14 cellular contexts compared by ENCODE assay signal in the genomic region with DNA sequence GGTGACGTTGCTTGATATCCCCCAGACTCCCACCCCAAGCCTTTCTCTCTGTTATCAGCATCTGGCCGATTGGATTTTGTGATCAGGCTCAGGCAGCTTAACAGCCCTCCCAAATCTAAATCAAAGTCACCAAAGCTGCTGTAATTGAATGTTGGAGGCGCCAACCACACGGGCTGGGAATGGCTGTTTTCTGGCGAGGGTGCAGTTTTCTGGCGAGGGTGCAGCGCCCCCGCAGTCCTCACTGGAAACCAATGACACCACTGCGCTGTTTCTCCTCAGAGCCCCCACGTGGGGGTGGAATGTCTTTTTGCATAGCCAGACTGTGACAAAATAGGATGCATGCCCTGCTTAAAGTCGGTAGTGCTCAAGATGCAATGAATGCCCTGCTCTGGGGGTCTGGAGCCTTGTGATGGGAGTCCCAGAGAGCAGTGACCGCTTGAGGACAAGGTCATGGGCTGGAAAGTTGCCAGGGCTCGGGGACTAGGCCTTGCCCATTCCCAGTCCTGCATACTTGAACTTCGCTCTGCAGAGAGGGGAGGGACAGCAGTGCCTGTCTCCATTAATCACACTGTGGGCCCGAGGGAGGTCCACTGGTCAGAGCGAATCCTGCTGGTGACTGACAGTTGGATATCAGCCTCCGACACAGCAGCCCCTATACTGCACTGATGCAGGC.
DNase-seq lines count a peak whose midpoint lies in the region; ATAC-seq, FAIRE-seq and TF ChIP-seq lines count a peak whose summit lies in the region.
"Had no signal": no experiment of that assay in that cellular context is flagged by ENCODE, and none has a peak within 500 bp of the region (broad histone marks: within the 10 kb centered on the region; RNA-seq: fewer than 3 reads in every experiment).

No MANE protein-coding gene starts in this region.

- no peaks in the 10 kb centered on the region for H3K9me3 Mint-ChIP-seq in activated B cell treated with CpG ODN at 0.5 μM for 24 hours
- no peaks in the 10 kb centered on the region for H3K9me3 Mint-ChIP-seq in activated naive CD4-positive, alpha-beta T cell treated with anti-CD3 and anti-CD28 coated beads, Interleukin-2, amount 10 ng/mL, durations not matched to agents 7 days and 5 days
- H3K9me3 Mint-ChIP-seq: naive thymus-derived CD8-positive, alpha-beta T cell had no signal

- no peaks in the 10 kb centered on the region for H3K9me3 ChIP-seq in HepG2 (ENCODE audit: low read length)
- no peaks in the 10 kb centered on the region for H3K9me3 ChIP-seq in stomach
- H3K9me3 ChIP-seq: body of pancreas had no signal

- in situ Hi-C loops in HepG2 (cut with HindIII; ENCODE audit: extremely low pct_ligation_motif_present, low pct_unique_long_range_greater_than_20kb): no loop called here

- no peaks in the 10 kb centered on the region for H3K27me3 Mint-ChIP-seq in activated B cell treated with CpG ODN at 0.5 μM for 24 hours
- H3K27me3 Mint-ChIP-seq in activated naive CD4-positive, alpha-beta T cell treated with anti-CD3 and anti-CD28 coated beads, Interleukin-2, amount 10 ng/mL, durations not matched to agents 7 days and 5 days: no peaks in the 10 kb centered on the region
- H3K27me3 Mint-ChIP-seq: naive thymus-derived CD8-positive, alpha-beta T cell had no signal

- no peak overlapping the region for H2AFZ ChIP-seq in HepG2 (ENCODE audit: low read length)
- H2AFZ ChIP-seq: PC-9 had no signal

- no peaks in the 10 kb centered on the region for H3K79me2 ChIP-seq in HepG2 (ENCODE audit: insufficient read depth, low read length)

- ATAC-seq in activated CD4-positive, CD25-positive, alpha-beta regulatory T cell treated with anti-CD3 and anti-CD28 coated beads, Interleukin-2, amount 50 U/mL, for 24 hours: no peak
- ATAC-seq in activated B cell treated with CpG ODN at 0.5 μM for 24 hours (ENCODE audit: low read depth) (no peak), HepG2 (peak; percentile 94)
- ATAC-seq: body of pancreas; left colon; naive thymus-derived CD8-positive, alpha-beta T cell had no signal

- H3K27ac ChIP-seq in HepG2 (ENCODE audit: extremely low read length, insufficient read depth, low read length) (no peak overlapping the region), stomach (no peak overlapping the region)
- H3K27ac ChIP-seq: 22Rv1, body of pancreas, PC-9 had no signal

- H3K4me1 Mint-ChIP-seq in activated B cell treated with CpG ODN at 0.5 μM for 24 hours: no peaks in the 10 kb centered on the region
- no peaks in the 10 kb centered on the region for H3K4me1 Mint-ChIP-seq in activated naive CD4-positive, alpha-beta T cell treated with anti-CD3 and anti-CD28 coated beads, Interleukin-2, amount 10 ng/mL, durations not matched to agents 7 days and 5 days

- H3K9ac ChIP-seq in HepG2 (ENCODE audit: insufficient read depth, low read depth, low read length): no peak overlapping the region

- H3K36me3 Mint-ChIP-seq in activated B cell treated with CpG ODN at 0.5 μM for 24 hours (ENCODE audit: low read depth): no peaks in the 10 kb centered on the region
- H3K36me3 Mint-ChIP-seq in activated naive CD4-positive, alpha-beta T cell treated with anti-CD3 and anti-CD28 coated beads, Interleukin-2, amount 10 ng/mL, durations not matched to agents 7 days and 5 days: no peaks in the 10 kb centered on the region
- H3K36me3 Mint-ChIP-seq: naive thymus-derived CD8-positive, alpha-beta T cell had no signal

- peaks cover 27% of the 10 kb centered on the region for H3K4me1 ChIP-seq in HepG2 (ENCODE audit: insufficient read depth, low read length)
- no peaks in the 10 kb centered on the region for H3K4me1 ChIP-seq in stomach
- H3K4me1 ChIP-seq: body of pancreas had no signal

- 23% methylated on average over 7 of the region's 17 CpGs for WGBS in HepG2 (ENCODE audit: low lambda C conversion rate)
- WGBS in stomach, 5 donors: 56 to 63% (median 62%) methylated on average over 14 to 17 of the region's 17 CpGs

- POLR2A ChIA-PET in activated B cell treated with CpG ODN at 0.5 μM for 24 hours (lab: Charles Lee) (no interaction called here), HepG2 (lab: Yijun Ruan, JAX) (no interaction called here)

- FAIRE-seq in HepG2 (lab: Jason Lieb, UNC): peak; percentile 94

- no TSS peak for BruUV-seq in HepG2 (replicated peaks; lab: Mats Ljungman, UMichigan)

- no peaks in the 10 kb centered on the region for H4K20me1 ChIP-seq in HepG2 (ENCODE audit: insufficient read depth, low read length)

- CTCF ChIA-PET in activated B cell treated with CpG ODN at 0.5 μM for 24 hours (lab: Charles Lee) (no interaction called here), HepG2 (lab: Yijun Ruan, JAX; ENCODE audit: low intra/inter-chr PET ratio, low total read pairs) (no interaction called here)
- CTCF ChIA-PET in activated naive CD4-positive, alpha-beta T cell treated with anti-CD3 and anti-CD28 coated beads, Interleukin-2, amount 10 ng/mL, durations not matched to agents 7 days and 5 days (lab: Charles Lee): no interaction called here

- no peak overlapping the region for H3K27ac Mint-ChIP-seq in activated B cell treated with CpG ODN at 0.5 μM for 24 hours
- no peak overlapping the region for H3K27ac Mint-ChIP-seq in activated naive CD4-positive, alpha-beta T cell treated with anti-CD3 and anti-CD28 coated beads, Interleukin-2, amount 10 ng/mL, durations not matched to agents 7 days and 5 days
- H3K27ac Mint-ChIP-seq: naive thymus-derived CD8-positive, alpha-beta T cell had no signal

- no peak overlapping the region for H3K4me3 Mint-ChIP-seq in activated B cell treated with CpG ODN at 0.5 μM for 24 hours
- no peak overlapping the region for H3K4me3 Mint-ChIP-seq in activated naive CD4-positive, alpha-beta T cell treated with anti-CD3 and anti-CD28 coated beads, Interleukin-2, amount 10 ng/mL, durations not matched to agents 7 days and 5 days
- H3K4me3 Mint-ChIP-seq: naive thymus-derived CD8-positive, alpha-beta T cell had no signal

- 0 out of 2 replicates have a peak, but pooled peaks have one; percentile 8 for TF ChIP-seq RAD21 in HepG2 (CRISPR knock-in tag; IDR thresholded peaks at IDR 0.05)

- peak; percentile 7 for DNase-seq in activated CD4-positive, CD25-positive, alpha-beta regulatory T cell treated with anti-CD3 and anti-CD28 coated beads, Interleukin-2, amount 50 U/mL, for 72 hours
- DNase-seq in activated B cell treated with CpG ODN at 0.5 μM for 24 hours (peak; percentile 11), HepG2 (ENCODE audit: low spot score) (peak; percentile 93), stomach (peak; percentile 24), medulla oblongata (ENCODE audit: extremely low spot score) (no peak), NCI-H187 treated with DMSO at 0.1 percent for 48 hours (lab: John Stamatoyannopoulos, UW) (no peak)
- no peak for DNase-seq in activated naive CD4-positive, alpha-beta T cell treated with anti-CD3 and anti-CD28 coated beads, Interleukin-2, amount 10 ng/mL, durations not matched to agents 7 days and 5 days
- DNase-seq: activated gamma-delta T cell; left colon; naive thymus-derived CD8-positive, alpha-beta T cell; PC-9 had no signal

- H3K36me3 ChIP-seq in HepG2 (replicated peaks in 1 of 2; ENCODE audit: control insufficient read depth in 1 of 2, insufficient read depth in 2 of 2, low read length in 2 of 2) (no peaks in the 10 kb centered on the region), stomach (no peaks in the 10 kb centered on the region)

- TF ChIP-seq EP300 in HepG2 (IDR thresholded peaks at IDR 0.05; ENCODE audit: low read depth in 2 of 2, low read length in 2 of 2) (no peak), HepG2 (CRISPR knock-in tag; IDR thresholded peaks at IDR 0.05; ENCODE audit: borderline replicate concordance) (no peak), stomach (IDR thresholded peaks at IDR 0.05) (no peak)

- peak overlapping the region; percentile 60 for H3K4me2 ChIP-seq in HepG2 (ENCODE audit: low read depth, low read length)
- H3K4me2 ChIP-seq: PC-9 had no signal

- no peak overlapping the region; a peak in 1 of 6 replicates for H3K4me3 ChIP-seq in HepG2 (replicated peaks in 1 of 3; ENCODE audit: insufficient read depth in 1 of 3, low read depth in 2 of 3, low read length in 3 of 3)
- H3K4me3 ChIP-seq in stomach: no peak overlapping the region
- H3K4me3 ChIP-seq: body of pancreas, PC-9 had no signal

- TF ChIP-seq CTCF in activated B cell treated with CpG ODN at 0.5 μM for 24 hours (IDR thresholded peaks at IDR 0.05) (no peak), HepG2 (CRISPR knock-in tag; IDR thresholded peaks at IDR 0.05) (peak; percentile 35), stomach (IDR thresholded peaks at IDR 0.05) (no peak)

- intact Hi-C loops in activated B cell treated with CpG ODN at 0.5 μM for 24 hours (cut with micrococcal nuclease) (no loop called here), HepG2 (cut with micrococcal nuclease; ENCODE audit: unreplicated experiment) (no loop called here), stomach (cut with DNase I; ENCODE audit: low total_unique reads) (no loop called here)

- no peak for TF ChIP-seq POLR2A in HepG2 (IDR thresholded peaks at IDR 0.05; ENCODE audit: insufficient read depth in 1 of 2, low read depth in 2 of 2, low read length in 2 of 2)
- TF ChIP-seq POLR2A in stomach (IDR thresholded peaks at IDR 0.05): no peak

- H3K27me3 ChIP-seq in HepG2 (ENCODE audit: control insufficient read depth in 1 of 2, insufficient read depth in 2 of 2, low read length in 2 of 2) (peaks cover 2 to 4% of the 10 kb centered on the region in 2 experiments; a peak in 1 of 5 replicates), stomach (no peaks in the 10 kb centered on the region)
- H3K27me3 ChIP-seq: body of pancreas had no signal

TF ChIP-seq in HepG2, 621 proteins besides CTCF, POLR2A, EP300 and RAD21 (continues in another document):
- TF ChIP-seq ZFP37 (CRISPR knock-in tag; IDR thresholded peaks at IDR 0.05; ENCODE audit: borderline replicate concordance) (no peak), RBM39 (IDR thresholded peaks at IDR 0.05; ENCODE audit: low read depth, low read length, poor library complexity, severe bottlenecking) (no peak), KLF16 (CRISPR knock-in tag; IDR thresholded peaks at IDR 0.05) (no peak), MATR3 (CRISPR knock-in tag; IDR thresholded peaks at IDR 0.05) (no peak), ZNF670 (CRISPR knock-in tag; IDR thresholded peaks at IDR 0.05; ENCODE audit: borderline replicate concordance) (peak; percentile 82; the same call in 1 of the 2 replicates)
- TF ChIP-seq, protein P1, sequence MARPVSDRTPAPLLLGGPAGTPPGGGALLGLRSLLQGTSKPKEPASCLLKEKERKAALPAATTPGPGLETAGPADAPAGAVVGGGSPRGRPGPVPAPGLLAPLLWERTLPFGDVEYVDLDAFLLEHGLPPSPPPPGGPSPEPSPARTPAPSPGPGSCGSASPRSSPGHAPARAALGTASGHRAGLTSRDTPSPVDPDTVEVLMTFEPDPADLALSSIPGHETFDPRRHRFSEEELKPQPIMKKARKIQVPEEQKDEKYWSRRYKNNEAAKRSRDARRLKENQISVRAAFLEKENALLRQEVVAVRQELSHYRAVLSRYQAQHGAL (CRISPR knock-in tag; IDR thresholded peaks at IDR 0.05; ENCODE audit: not compliant biosample characterization): no peak

Comparison
In these comparisons a context has a peak if more than half of its experiments do, and no peak if none do; other contexts are left out.
1. DNase-seq: peak in activated CD4-positive, CD25-positive, alpha-beta regulatory T cell treated with anti-CD3 and anti-CD28 coated beads, Interleukin-2, amount 50 U/mL, for 72 hours (single experiment), activated B cell treated with CpG ODN at 0.5 μM for 24 hours (single experiment), HepG2 (single experiment) and stomach (single experiment); none in medulla oblongata (single experiment), NCI-H187 treated with DMSO at 0.1 percent for 48 hours (single experiment) and activated naive CD4-positive, alpha-beta T cell treated with anti-CD3 and anti-CD28 coated beads, Interleukin-2, amount 10 ng/mL, durations not matched to agents 7 days and 5 days (single experiment).